In genomic region chr5:113606298-113607134, GRCh38 we compare ENCODE assay signal across 8 cellular contexts.
A peak's percentile ranks its signal among the peaks of the same experiment; 100 is the strongest.
DNase-seq lines count a peak whose midpoint lies in the region; ATAC-seq and TF ChIP-seq lines count a peak whose summit lies in the region.

No MANE protein-coding gene starts in this region.

- peaks cover 32% of the 10 kb centered on the region for H3K27me3 Mint-ChIP-seq in activated CD4-positive, alpha-beta T cell treated with anti-CD3 and anti-CD28 coated beads, Interleukin-2, amount 10 ng/mL, durations not matched to agents 24 days and 14 days
- H3K27me3 Mint-ChIP-seq in endodermal cell (ENCODE audit: insufficient read depth): peaks cover 2% of the 10 kb centered on the region

- intact Hi-C loops in activated CD4-positive, alpha-beta T cell treated with anti-CD3 and anti-CD28 coated beads, Interleukin-2, amount 10 ng/mL, durations not matched to agents 24 days and 14 days (cut with micrococcal nuclease): loop anchor here (1.0 to 2.0 kb wide), 4 partner anchors 227 to 1432 kb away; no protein-coding TSS in a partner anchor

- H3K27me3 ChIP-seq in endodermal cell (ENCODE audit: control insufficient read depth, insufficient read depth, low read length, poor library complexity, severe bottlenecking): no peaks in the 10 kb centered on the region

- WGBS in endodermal cell (ENCODE audit: insufficient coverage in 1 of 2, insufficient read length in 1 of 2), 2 experiments: 63% methylated on average over 13 of the region's 13 CpGs; no CpG with 5 or more reads in 1 of the 2 experiments

- H3K9ac ChIP-seq in endodermal cell (ENCODE audit: extremely low read depth, low read length, poor library complexity, severe bottlenecking): no peak overlapping the region

- ATAC-seq in GM18868 (IDR thresholded peaks at IDR 0.05; ENCODE audit: unreplicated experiment): peak; percentile 90
- ATAC-seq in HG03066 (IDR thresholded peaks at IDR 0.05; ENCODE audit: low read depth, unreplicated experiment): peak; percentile 87

- no peak overlapping the region for H3K27ac Mint-ChIP-seq in activated CD4-positive, alpha-beta T cell treated with anti-CD3 and anti-CD28 coated beads, Interleukin-2, amount 10 ng/mL, durations not matched to agents 24 days and 14 days
- no peak overlapping the region for H3K27ac Mint-ChIP-seq in endodermal cell

- TF ChIP-seq CTCF in endodermal cell (conservative IDR thresholded peaks at IDR 0.05): peak; percentile 94

- peaks cover 6% of the 10 kb centered on the region for H3K4me1 Mint-ChIP-seq in activated CD4-positive, alpha-beta T cell treated with anti-CD3 and anti-CD28 coated beads, Interleukin-2, amount 10 ng/mL, durations not matched to agents 24 days and 14 days
- H3K4me1 Mint-ChIP-seq in endodermal cell: peaks cover 3% of the 10 kb centered on the region

- no peaks in the 10 kb centered on the region for H3K36me3 ChIP-seq in endodermal cell (ENCODE audit: control insufficient read depth, insufficient read depth, low read length)

- no peaks in the 10 kb centered on the region for H3K36me3 Mint-ChIP-seq in activated CD4-positive, alpha-beta T cell treated with anti-CD3 and anti-CD28 coated beads, Interleukin-2, amount 10 ng/mL, durations not matched to agents 24 days and 14 days (ENCODE audit: low read depth)
- no peaks in the 10 kb centered on the region for H3K36me3 Mint-ChIP-seq in endodermal cell (ENCODE audit: low read depth)

- no peaks in the 10 kb centered on the region for H3K9me3 Mint-ChIP-seq in activated CD4-positive, alpha-beta T cell treated with anti-CD3 and anti-CD28 coated beads, Interleukin-2, amount 10 ng/mL, durations not matched to agents 24 days and 14 days
- peaks cover 33% of the 10 kb centered on the region for H3K9me3 Mint-ChIP-seq in endodermal cell

- peak in 11 of 14 donors; percentile 1 to 56 (median 12) for DNase-seq in C1 segment of cervical spinal cord (lab: John Stamatoyannopoulos, UW)
- DNase-seq in NCI-H2171 treated with DMSO at 0.1 percent for 48 hours (lab: John Stamatoyannopoulos, UW): peak; percentile 41
- peak; percentile 86 for DNase-seq in activated CD4-positive, alpha-beta T cell treated with anti-CD3 and anti-CD28 coated beads, Interleukin-2, amount 10 ng/mL, durations not matched to agents 24 days and 14 days
- peak; percentile 86 for DNase-seq in endodermal cell
- DNase-seq in mucosa of gallbladder (ENCODE audit: low spot score): peak; percentile 50
- DNase-seq in superior temporal gyrus (ENCODE audit: extremely low spot score): peak; percentile 93

- peaks cover 35% of the 10 kb centered on the region for H3K9me3 ChIP-seq in endodermal cell (ENCODE audit: control insufficient read depth, low read length)

- H3K4me3 Mint-ChIP-seq in activated CD4-positive, alpha-beta T cell treated with anti-CD3 and anti-CD28 coated beads, Interleukin-2, amount 10 ng/mL, durations not matched to agents 24 days and 14 days: no peak overlapping the region
- no peak overlapping the region for H3K4me3 Mint-ChIP-seq in endodermal cell

- H3K4me1 ChIP-seq in endodermal cell (ENCODE audit: control insufficient read depth, insufficient read depth, low read length): no peaks in the 10 kb centered on the region

- H3K4me3 ChIP-seq in endodermal cell (ENCODE audit: low read length): no peak overlapping the region

- no peak overlapping the region for H3K27ac ChIP-seq in endodermal cell (ENCODE audit: low read depth, low read length)

Comparison
In these comparisons a context has a peak if more than half of its experiments do, and no peak if none do; other contexts are left out.
1. DNase-seq: peak in every context shown above with its lines; median percentile 93 in superior temporal gyrus; 86 in activated CD4-positive, alpha-beta T cell treated with anti-CD3 and anti-CD28 coated beads, Interleukin-2, amount 10 ng/mL, durations not matched to agents 24 days and 14 days; 86 in endodermal cell; 50 in mucosa of gallbladder; 41 in NCI-H2171 treated with DMSO at 0.1 percent for 48 hours; 12 in C1 segment of cervical spinal cord.